In genomic region chr21:31737586-31738392, GRCh38 we compare ENCODE assay signal across 1 cellular context.
A peak's percentile ranks its signal among the peaks of the same experiment; 100 is the strongest.
TF ChIP-seq lines count a peak whose summit lies in the region.
"Not testable (repeated sequence)": the region's sequence is repeated elsewhere in the genome, so short reads cannot be mapped to it uniquely, and the experiment has no call there.

No MANE protein-coding gene starts in this region.

TF ChIP-seq in K562, 482 proteins besides CTCF, POLR2A, EP300 and RAD21 (continued from another document):
- TF ChIP-seq ZBTB5 (IDR thresholded peaks at IDR 0.05) = peak; percentile 32; the same call in 1 of the 2 replicates
- peak in 1 of 2 experiments; percentile 68; a peak in 2 of 4 replicates for TF ChIP-seq HDAC1 (IDR thresholded peaks at IDR 0.05)
- peak; percentile 90 for TF ChIP-seq MTA2 (IDR thresholded peaks at IDR 0.05; ENCODE audit: low read depth)
- peak; percentile 62 for TF ChIP-seq EP400 (IDR thresholded peaks at IDR 0.05)
- TF ChIP-seq, protein P1, sequence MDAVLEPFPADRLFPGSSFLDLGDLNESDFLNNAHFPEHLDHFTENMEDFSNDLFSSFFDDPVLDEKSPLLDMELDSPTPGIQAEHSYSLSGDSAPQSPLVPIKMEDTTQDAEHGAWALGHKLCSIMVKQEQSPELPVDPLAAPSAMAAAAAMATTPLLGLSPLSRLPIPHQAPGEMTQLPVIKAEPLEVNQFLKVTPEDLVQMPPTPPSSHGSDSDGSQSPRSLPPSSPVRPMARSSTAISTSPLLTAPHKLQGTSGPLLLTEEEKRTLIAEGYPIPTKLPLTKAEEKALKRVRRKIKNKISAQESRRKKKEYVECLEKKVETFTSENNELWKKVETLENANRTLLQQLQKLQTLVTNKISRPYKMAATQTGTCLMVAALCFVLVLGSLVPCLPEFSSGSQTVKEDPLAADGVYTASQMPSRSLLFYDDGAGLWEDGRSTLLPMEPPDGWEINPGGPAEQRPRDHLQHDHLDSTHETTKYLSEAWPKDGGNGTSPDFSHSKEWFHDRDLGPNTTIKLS (IDR thresholded peaks at IDR 0.05; ENCODE audit: borderline replicate concordance, low read depth) = 0 out of 2 replicates have a peak, but pooled peaks have one; percentile 17
- TF ChIP-seq MLLT1 (IDR thresholded peaks at IDR 0.05) = 0 out of 4 replicates have a peak, but pooled peaks of 1 of the 2 experiments have one; percentile 49
- 0 out of 2 replicates have a peak, but pooled peaks have one; percentile 43 for TF ChIP-seq LCOR (CRISPR knock-in tag; IDR thresholded peaks at IDR 0.05)
- peak; percentile 50 to 89; a peak in 3 of 4 replicates for TF ChIP-seq TBL1XR1 (IDR thresholded peaks at IDR 0.05; ENCODE audit: low read length in 2 of 2)
- TF ChIP-seq SMAD4 (CRISPR knock-in tag; conservative IDR thresholded peaks at IDR 0.05) = peak; percentile 25; the same call in 1 of the 2 replicates
- peak; percentile 97 for TF ChIP-seq DPF2 (IDR thresholded peaks at IDR 0.05)
- peak; percentile 90 for TF ChIP-seq CBFA2T2 (conservative IDR thresholded peaks at IDR 0.05)
- TF ChIP-seq CREB3 (tag; conservative IDR thresholded peaks at IDR 0.05; ENCODE audit: low read depth) = 0 out of 2 replicates have a peak, but pooled peaks have one; percentile 54
- TF ChIP-seq ARNT (IDR thresholded peaks at IDR 0.05) = peak; percentile 57 to 67; a peak in 2 of 4 replicates
- 0 out of 2 replicates have a peak, but pooled peaks have one; percentile 32 for TF ChIP-seq HBP1 (CRISPR knock-in tag; IDR thresholded peaks at IDR 0.05)
- peak; percentile 65 for TF ChIP-seq HMGN3 (IDR thresholded peaks at IDR 0.05; ENCODE audit: borderline replicate concordance, extremely low read depth, insufficient read length, low read depth, low read length)
- peak; percentile 14 for TF ChIP-seq PRDM10 (IDR thresholded peaks at IDR 0.05; ENCODE audit: partially characterized antibody)
- TF ChIP-seq MBD2 (IDR thresholded peaks at IDR 0.05; ENCODE audit: borderline replicate concordance, low read depth) = peak; percentile 41; the same call in 1 of the 2 replicates
- TF ChIP-seq FOXM1 (IDR thresholded peaks at IDR 0.05; ENCODE audit: low read depth) = peak; percentile 81
- not testable (repeated sequence) for TF ChIP-seq FOXM1 (CRISPR knock-in tag; IDR thresholded peaks at IDR 0.05; ENCODE audit: low read depth)
- peak; percentile 79; the same call in 1 of the 2 replicates for TF ChIP-seq BCOR (IDR thresholded peaks at IDR 0.05)
- peak; percentile 53; the same call in 1 of the 2 replicates for TF ChIP-seq HDAC2 (IDR thresholded peaks at IDR 0.05)
- TF ChIP-seq MTA1 (IDR thresholded peaks at IDR 0.05; ENCODE audit: borderline replicate concordance) = peak; percentile 56; the same call in 1 of the 2 replicates
- TF ChIP-seq TCF3 (CRISPR knock-in tag; IDR thresholded peaks at IDR 0.05) = peak; percentile 93
- TF ChIP-seq SMARCA4 (IDR thresholded peaks at IDR 0.05) = peak; percentile 96
- peak; percentile 95 for TF ChIP-seq SMARCE1 (IDR thresholded peaks at IDR 0.05)
- peak; percentile 55 for TF ChIP-seq CXXC5 (CRISPR knock-in tag; IDR thresholded peaks at IDR 0.05)
- peak; percentile 75; the same call in 1 of the 2 replicates for TF ChIP-seq PHB2 (IDR thresholded peaks at IDR 0.05; ENCODE audit: low read depth)
- TF ChIP-seq, protein P2, sequence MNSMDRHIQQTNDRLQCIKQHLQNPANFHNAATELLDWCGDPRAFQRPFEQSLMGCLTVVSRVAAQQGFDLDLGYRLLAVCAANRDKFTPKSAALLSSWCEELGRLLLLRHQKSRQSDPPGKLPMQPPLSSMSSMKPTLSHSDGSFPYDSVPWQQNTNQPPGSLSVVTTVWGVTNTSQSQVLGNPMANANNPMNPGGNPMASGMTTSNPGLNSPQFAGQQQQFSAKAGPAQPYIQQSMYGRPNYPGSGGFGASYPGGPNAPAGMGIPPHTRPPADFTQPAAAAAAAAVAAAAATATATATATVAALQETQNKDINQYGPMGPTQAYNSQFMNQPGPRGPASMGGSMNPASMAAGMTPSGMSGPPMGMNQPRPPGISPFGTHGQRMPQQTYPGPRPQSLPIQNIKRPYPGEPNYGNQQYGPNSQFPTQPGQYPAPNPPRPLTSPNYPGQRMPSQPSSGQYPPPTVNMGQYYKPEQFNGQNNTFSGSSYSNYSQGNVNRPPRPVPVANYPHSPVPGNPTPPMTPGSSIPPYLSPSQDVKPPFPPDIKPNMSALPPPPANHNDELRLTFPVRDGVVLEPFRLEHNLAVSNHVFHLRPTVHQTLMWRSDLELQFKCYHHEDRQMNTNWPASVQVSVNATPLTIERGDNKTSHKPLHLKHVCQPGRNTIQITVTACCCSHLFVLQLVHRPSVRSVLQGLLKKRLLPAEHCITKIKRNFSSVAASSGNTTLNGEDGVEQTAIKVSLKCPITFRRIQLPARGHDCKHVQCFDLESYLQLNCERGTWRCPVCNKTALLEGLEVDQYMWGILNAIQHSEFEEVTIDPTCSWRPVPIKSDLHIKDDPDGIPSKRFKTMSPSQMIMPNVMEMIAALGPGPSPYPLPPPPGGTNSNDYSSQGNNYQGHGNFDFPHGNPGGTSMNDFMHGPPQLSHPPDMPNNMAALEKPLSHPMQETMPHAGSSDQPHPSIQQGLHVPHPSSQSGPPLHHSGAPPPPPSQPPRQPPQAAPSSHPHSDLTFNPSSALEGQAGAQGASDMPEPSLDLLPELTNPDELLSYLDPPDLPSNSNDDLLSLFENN (IDR thresholded peaks at IDR 0.05; ENCODE audit: low read depth in 2 of 2, low read length in 2 of 2) = peak in 1 of 2 experiments; percentile 88; a peak in 2 of 4 replicates
- 0 out of 2 replicates have a peak, but pooled peaks have one; percentile 41 for TF ChIP-seq EHMT2 (IDR thresholded peaks at IDR 0.05)
- TF ChIP-seq ATF7 (IDR thresholded peaks at IDR 0.05) = peak; percentile 26; the same call in 1 of the 2 replicates
- peak in 1 of 2 experiments; percentile 59; a peak in 1 of 3 replicates for TF ChIP-seq CBX3 (IDR thresholded peaks at IDR 0.05; ENCODE audit: borderline replicate concordance in 1 of 2, low read length in 2 of 2)
- TF ChIP-seq JUND (IDR thresholded peaks at IDR 0.05; ENCODE audit: borderline replicate concordance, low read depth, low read length) = peak; percentile 62; the same call in 1 of the 2 replicates
- TF ChIP-seq JUND (tag; IDR thresholded peaks at IDR 0.05; ENCODE audit: borderline replicate concordance, low read depth, low read length) = peak; percentile 29; the same call in 1 of the 3 replicates
- TF ChIP-seq KHSRP (IDR thresholded peaks at IDR 0.05) = peak; percentile 58; the same call in 1 of the 2 replicates
- peak; percentile 67; the same call in 1 of the 2 replicates for TF ChIP-seq NBN (IDR thresholded peaks at IDR 0.05; ENCODE audit: low read depth)
- peak; percentile 88 for TF ChIP-seq GATAD2B (IDR thresholded peaks at IDR 0.05; ENCODE audit: borderline replicate concordance)
- TF ChIP-seq ZBTB2 (IDR thresholded peaks at IDR 0.05) = peak; percentile 68; the same call in 1 of the 2 replicates
- 0 out of 2 replicates have a peak, but pooled peaks have one; percentile 70 for TF ChIP-seq DMBX1 (CRISPR knock-in tag; IDR thresholded peaks at IDR 0.05; ENCODE audit: borderline replicate concordance)
- peak; percentile 98 for TF ChIP-seq ZNF24 (IDR thresholded peaks at IDR 0.05)
- TF ChIP-seq TAF9B (IDR thresholded peaks at IDR 0.05; ENCODE audit: partially characterized antibody) = peak; percentile 32
- peak; percentile 48 to 72 for TF ChIP-seq MNT (conservative IDR thresholded peaks at IDR 0.05)
